In genomic region chr2:12817870-12818269, GRCh38 we compare ENCODE assay signal across 19 cellular contexts.
DNase-seq lines count a peak whose midpoint lies in the region; ATAC-seq and TF ChIP-seq lines count a peak whose summit lies in the region.
"Had no signal": no experiment of that assay in that cellular context is flagged by ENCODE, and none has a peak within 500 bp of the region (broad histone marks: within the 10 kb centered on the region; RNA-seq: fewer than 3 reads in every experiment).

No MANE protein-coding gene starts in this region.

- H3K27ac ChIP-seq in HCT116 (ENCODE audit: low read depth, low read length) (0 out of 2 replicates have a peak overlapping the region, but pooled peaks have one; percentile 35), gastroesophageal sphincter (peak overlapping the region in 3 of 4 donors; percentile 71 to 78 (median 75))
- H3K27ac ChIP-seq: 22Rv1 had no signal

- CTCF ChIA-PET in activated CD4-positive, alpha-beta T cell treated with anti-CD3 and anti-CD28 coated beads for 36 hours (lab: Charles Lee) = interaction anchor here (1.1 kb wide), 1 partner anchor 38 kb away, joined by 3 read pairs; no protein-coding TSS in a partner anchor
- CTCF ChIA-PET in activated CD4-positive, alpha-beta T cell treated with anti-CD3 and anti-CD28 coated beads, Interleukin-2, amount 10 ng/mL, durations not matched to agents 7 days and 5 days (lab: Charles Lee) = interaction anchor here (1.3 kb wide), 1 partner anchor 11 kb away, joined by 5 read pairs; no protein-coding TSS in a partner anchor
- CTCF ChIA-PET in HCT116 (lab: Charles Lee) = no interaction called here

- H3K27ac Mint-ChIP-seq in activated CD4-positive, alpha-beta T cell treated with anti-CD3 and anti-CD28 coated beads for 36 hours = no peak overlapping the region
- H3K27ac Mint-ChIP-seq in activated CD4-positive, alpha-beta T cell treated with anti-CD3 and anti-CD28 coated beads, Interleukin-2, amount 10 ng/mL, durations not matched to agents 7 days and 5 days = no peak overlapping the region
- no peak overlapping the region for H3K27ac Mint-ChIP-seq in stimulated activated naive B cell treated with anti-CD40 and anti-IgM and Interleukin-4, amounts not matched to agents 10 μg/mL and 1 μg/mL and 100 μg/mL, for 72 hours
- H3K27ac Mint-ChIP-seq in natural killer cell = no peak overlapping the region
- H3K27ac Mint-ChIP-seq: activated naive CD8-positive, alpha-beta T cell treated with anti-CD3 and anti-CD28 coated beads, Interleukin-2, amount 10 ng/mL, durations not matched to agents 7 days and 5 days; memory B cell had no signal

- H3K9ac ChIP-seq in HCT116 (ENCODE audit: low read length) = no peak overlapping the region

- H3K4me3 ChIP-seq in HCT116 (replicated peaks in 1 of 2; ENCODE audit: low read depth in 1 of 2, low read length in 2 of 2) (no peak overlapping the region), gastroesophageal sphincter (no peak overlapping the region)

- no peak for TF ChIP-seq RAD21 in HCT116 (IDR thresholded peaks at IDR 0.05; ENCODE audit: low read depth)

- peaks cover 48% of the 10 kb centered on the region for H3K4me1 Mint-ChIP-seq in activated CD4-positive, alpha-beta T cell treated with anti-CD3 and anti-CD28 coated beads for 36 hours
- H3K4me1 Mint-ChIP-seq in activated CD4-positive, alpha-beta T cell treated with anti-CD3 and anti-CD28 coated beads, Interleukin-2, amount 10 ng/mL, durations not matched to agents 7 days and 5 days = peaks cover 17% of the 10 kb centered on the region
- peaks cover 12 to 17% of the 10 kb centered on the region in 2 donors for H3K4me1 Mint-ChIP-seq in stimulated activated naive B cell treated with anti-CD40 and anti-IgM and Interleukin-4, amounts not matched to agents 10 μg/mL and 1 μg/mL and 100 μg/mL, for 72 hours
- H3K4me1 Mint-ChIP-seq in natural killer cell = peaks cover 10 to 13% of the 10 kb centered on the region in 2 donors

- H3K36me3 Mint-ChIP-seq in activated CD4-positive, alpha-beta T cell treated with anti-CD3 and anti-CD28 coated beads for 36 hours (ENCODE audit: low read depth) = no peaks in the 10 kb centered on the region
- H3K36me3 Mint-ChIP-seq in activated CD4-positive, alpha-beta T cell treated with anti-CD3 and anti-CD28 coated beads, Interleukin-2, amount 10 ng/mL, durations not matched to agents 7 days and 5 days (ENCODE audit: low read depth) = no peaks in the 10 kb centered on the region
- H3K36me3 Mint-ChIP-seq in stimulated activated naive B cell treated with anti-CD40 and anti-IgM and Interleukin-4, amounts not matched to agents 10 μg/mL and 1 μg/mL and 100 μg/mL, for 72 hours = no peaks in the 10 kb centered on the region
- no peaks in the 10 kb centered on the region for H3K36me3 Mint-ChIP-seq in natural killer cell
- H3K36me3 Mint-ChIP-seq: memory B cell had no signal

- H3K27me3 ChIP-seq in HCT116 (ENCODE audit: insufficient read depth, low read length) (no peaks in the 10 kb centered on the region), gastroesophageal sphincter (no peaks in the 10 kb centered on the region)
- H3K27me3 ChIP-seq: BE2C had no signal

- H4K20me1 ChIP-seq in HCT116 (ENCODE audit: insufficient read depth) = no peaks in the 10 kb centered on the region

- peak; percentile 55 for ATAC-seq in activated CD4-positive, alpha-beta T cell treated with anti-CD3 and anti-CD28 coated beads for 36 hours
- ATAC-seq in HCT116 (no peak), gastroesophageal sphincter (no peak), natural killer cell (no peak), HG03521 (IDR thresholded peaks at IDR 0.05; ENCODE audit: unreplicated experiment) (no peak), HG03571 (IDR thresholded peaks at IDR 0.05; ENCODE audit: unreplicated experiment) (no peak)
- ATAC-seq in stimulated activated naive B cell treated with anti-CD40 and anti-IgM and Interleukin-4, amounts not matched to agents 10 μg/mL and 1 μg/mL and 100 μg/mL, for 72 hours (replicated peaks) = peak; percentile 41 to 66
- ATAC-seq: esophagus mucosa had no signal

- DNase-seq in activated CD4-positive, alpha-beta T cell treated with anti-CD3 and anti-CD28 coated beads for 36 hours = no peak
- no peak for DNase-seq in activated CD4-positive, alpha-beta T cell treated with anti-CD3 and anti-CD28 coated beads, Interleukin-2, amount 10 ng/mL, durations not matched to agents 7 days and 5 days
- no peak for DNase-seq in HCT116 (ENCODE audit: low read depth, low spot score)
- no peak for DNase-seq in stimulated activated naive B cell treated with anti-CD40 and anti-IgM and Interleukin-4, amounts not matched to agents 10 μg/mL and 1 μg/mL and 100 μg/mL, for 72 hours
- DNase-seq in natural killer cell = no peak
- DNase-seq: activated CD4-positive, alpha-beta T cell treated with anti-CD3 and anti-CD28 coated beads for 4 hours; activated naive CD8-positive, alpha-beta T cell treated with anti-CD3 and anti-CD28 coated beads, Interleukin-2, amount 10 ng/mL, durations not matched to agents 7 days and 5 days; activated T-cell treated with anti-CD3 and anti-CD28 coated beads for 4 hours; BE2C; caudate nucleus; EL; NCI-H146; NCI-H82 had no signal

- no peaks in the 10 kb centered on the region for H3K9me2 ChIP-seq in HCT116 (ENCODE audit: insufficient read depth)

- H3K27me3 Mint-ChIP-seq in activated CD4-positive, alpha-beta T cell treated with anti-CD3 and anti-CD28 coated beads for 36 hours = peaks cover 4% of the 10 kb centered on the region
- peaks cover 10% of the 10 kb centered on the region for H3K27me3 Mint-ChIP-seq in activated CD4-positive, alpha-beta T cell treated with anti-CD3 and anti-CD28 coated beads, Interleukin-2, amount 10 ng/mL, durations not matched to agents 7 days and 5 days
- peaks cover 12 to 26% of the 10 kb centered on the region in 2 donors for H3K27me3 Mint-ChIP-seq in stimulated activated naive B cell treated with anti-CD40 and anti-IgM and Interleukin-4, amounts not matched to agents 10 μg/mL and 1 μg/mL and 100 μg/mL, for 72 hours
- H3K27me3 Mint-ChIP-seq in natural killer cell (ENCODE audit: low read depth in 2 of 2) = peaks cover 0 to 6% of the 10 kb centered on the region in 2 donors

- POLR2A ChIA-PET in activated CD4-positive, alpha-beta T cell treated with anti-CD3 and anti-CD28 coated beads for 36 hours (lab: Charles Lee) = no interaction called here
- POLR2A ChIA-PET in activated CD4-positive, alpha-beta T cell treated with anti-CD3 and anti-CD28 coated beads, Interleukin-2, amount 10 ng/mL, durations not matched to agents 7 days and 5 days (lab: Charles Lee) = no interaction called here
- POLR2A ChIA-PET in HCT116 (lab: Charles Lee) = no interaction called here

- no peaks in the 10 kb centered on the region for H3K79me2 ChIP-seq in HCT116 (ENCODE audit: insufficient read depth, low read length)

- 60 to 88% methylated on average over 1 to 3 of the region's 3 CpGs for WGBS in gastroesophageal sphincter (ENCODE audit: low coverage in 1 of 2), 2 donors

- H3K4me2 ChIP-seq in HCT116 (ENCODE audit: low read length) = peak overlapping the region; percentile 52; the same call in 1 of the 2 replicates

- H3K36me3 ChIP-seq in HCT116 (ENCODE audit: control insufficient read depth in 1 of 2, insufficient read depth in 2 of 2, low read length in 2 of 2) (no peaks in the 10 kb centered on the region), gastroesophageal sphincter (no peaks in the 10 kb centered on the region)
- H3K36me3 ChIP-seq: BE2C had no signal

- TF ChIP-seq CTCF in HCT116 (IDR thresholded peaks at IDR 0.05 in 2 of 3, conservative IDR thresholded peaks at IDR 0.05 in 1 of 3; ENCODE audit: borderline replicate concordance in 1 of 3, insufficient read depth in 1 of 3, low read depth in 2 of 3, low read length in 2 of 3) (no peak), gastroesophageal sphincter (IDR thresholded peaks at IDR 0.05) (no peak), natural killer cell (IDR thresholded peaks at IDR 0.05) (no peak)

- no peak overlapping the region for H3K4me3 Mint-ChIP-seq in activated CD4-positive, alpha-beta T cell treated with anti-CD3 and anti-CD28 coated beads for 36 hours
- H3K4me3 Mint-ChIP-seq in activated CD4-positive, alpha-beta T cell treated with anti-CD3 and anti-CD28 coated beads, Interleukin-2, amount 10 ng/mL, durations not matched to agents 7 days and 5 days = no peak overlapping the region
- H3K4me3 Mint-ChIP-seq in stimulated activated naive B cell treated with anti-CD40 and anti-IgM and Interleukin-4, amounts not matched to agents 10 μg/mL and 1 μg/mL and 100 μg/mL, for 72 hours = no peak overlapping the region
- no peak overlapping the region for H3K4me3 Mint-ChIP-seq in natural killer cell
- H3K4me3 Mint-ChIP-seq: memory B cell had no signal

- H3K4me1 ChIP-seq in HCT116 (ENCODE audit: control insufficient read depth in 1 of 2, insufficient read depth in 2 of 2, low read length in 2 of 2) (peaks cover 22 to 47% of the 10 kb centered on the region in 2 experiments), gastroesophageal sphincter (peaks cover 5 to 23% (median 6%) of the 10 kb centered on the region in 3 donors)

- RAD21 ChIA-PET in HCT116 (lab: Charles Lee; ENCODE audit: low non-redundant PET in 1 of 2, low total read pairs in 2 of 2, uncharacterized antibody in 2 of 2, unreplicated experiment in 2 of 2) = no interaction called here

- no peak overlapping the region for H2AFZ ChIP-seq in HCT116 (ENCODE audit: low read depth, low read length, poor library complexity, severe bottlenecking)

- intact Hi-C loops in activated CD4-positive, alpha-beta T cell treated with anti-CD3 and anti-CD28 coated beads for 36 hours (cut with DNase I, micrococcal nuclease) = loop anchor here in 1 of 2 experiments (5.0 kb wide), 1 partner anchor 669 kb away; no protein-coding TSS in a partner anchor
- intact Hi-C loops in HCT116 (cut with micrococcal nuclease) = no loop called here
- intact Hi-C loops in natural killer cell (cut with micrococcal nuclease) = no loop called here

- H3K9me3 ChIP-seq in HCT116 (ENCODE audit: control insufficient read depth in 1 of 2, insufficient read depth in 1 of 2, low read depth in 1 of 2, low read length in 2 of 2) = no peaks in the 10 kb centered on the region
- no peaks in the 10 kb centered on the region for H3K9me3 ChIP-seq in gastroesophageal sphincter
- H3K9me3 ChIP-seq: BE2C had no signal

- H3K9me3 Mint-ChIP-seq in activated CD4-positive, alpha-beta T cell treated with anti-CD3 and anti-CD28 coated beads for 36 hours (ENCODE audit: low read depth) = no peaks in the 10 kb centered on the region
- peaks cover 4% of the 10 kb centered on the region for H3K9me3 Mint-ChIP-seq in activated CD4-positive, alpha-beta T cell treated with anti-CD3 and anti-CD28 coated beads, Interleukin-2, amount 10 ng/mL, durations not matched to agents 7 days and 5 days
- no peaks in the 10 kb centered on the region for H3K9me3 Mint-ChIP-seq in stimulated activated naive B cell treated with anti-CD40 and anti-IgM and Interleukin-4, amounts not matched to agents 10 μg/mL and 1 μg/mL and 100 μg/mL, for 72 hours
- H3K9me3 Mint-ChIP-seq in natural killer cell = no peaks in the 10 kb centered on the region
- H3K9me3 Mint-ChIP-seq: memory B cell had no signal

- TF ChIP-seq POLR2A in HCT116 (IDR thresholded peaks at IDR 0.05; ENCODE audit: borderline replicate concordance, extremely low read depth, insufficient read depth, insufficient read length) (no peak), gastroesophageal sphincter (IDR thresholded peaks at IDR 0.05) (no peak)

- BruUV-seq in HCT116 (replicated peaks; lab: Mats Ljungman, UMichigan) = no TSS peak

- TF ChIP-seq EP300 in gastroesophageal sphincter (IDR thresholded peaks at IDR 0.05) = no peak

Comparison
In these comparisons a context has a peak if more than half of its experiments do, and no peak if none do; other contexts are left out.
1. ATAC-seq: peak in activated CD4-positive, alpha-beta T cell treated with anti-CD3 and anti-CD28 coated beads for 36 hours (single experiment) and stimulated activated naive B cell treated with anti-CD40 and anti-IgM and Interleukin-4, amounts not matched to agents 10 μg/mL and 1 μg/mL and 100 μg/mL, for 72 hours (2 of 2); none in HCT116 (single experiment), gastroesophageal sphincter (single experiment), natural killer cell (0 of 3), HG03521 (single experiment) and HG03571 (single experiment).